In the genomic region with DNA sequence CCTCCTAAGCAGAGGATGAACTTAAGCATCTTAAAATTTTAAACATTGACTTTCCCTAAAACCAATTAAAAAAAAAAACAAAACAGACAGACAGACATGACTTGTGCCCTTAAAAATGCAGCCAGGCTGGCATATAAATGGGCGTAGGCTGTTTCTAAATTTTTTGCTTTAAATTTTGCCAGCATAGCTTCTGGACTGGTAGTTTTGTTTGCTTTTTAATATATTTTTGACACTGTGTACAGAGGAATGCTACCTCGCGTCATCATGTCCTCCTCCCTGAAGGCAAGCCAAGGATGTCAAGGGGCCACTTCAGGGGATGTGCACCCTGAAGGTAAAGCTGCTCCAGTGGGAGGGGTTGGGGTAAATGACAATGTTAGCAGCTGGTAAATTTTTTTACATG, we compare ENCODE assay signal across 13 cellular contexts.
DNase-seq lines count a peak whose midpoint lies in the region; ATAC-seq and TF ChIP-seq lines count a peak whose summit lies in the region.
"Had no signal": no experiment of that assay in that cellular context is flagged by ENCODE, and none has a peak within 500 bp of the region (broad histone marks: within the 10 kb centered on the region; RNA-seq: fewer than 3 reads in every experiment).

No MANE protein-coding gene starts in this region.

- no peaks in the 10 kb centered on the region for H3K36me3 ChIP-seq in SK-N-MC (ENCODE audit: insufficient read depth, low read length)
- H3K36me3 ChIP-seq in left lung = no peaks in the 10 kb centered on the region
- H3K36me3 ChIP-seq: adrenal gland had no signal

- H3K4me1 ChIP-seq in right cardiac atrium (ENCODE audit: control insufficient read depth, insufficient read depth, low read length) = peaks cover 12% of the 10 kb centered on the region
- H3K4me1 ChIP-seq in left lung = peaks cover 3 to 62% of the 10 kb centered on the region in 2 donors

- H3K9me3 ChIP-seq in right cardiac atrium (ENCODE audit: control insufficient read depth, low read length) (no peaks in the 10 kb centered on the region), SK-N-MC (ENCODE audit: low read depth, low read length) (no peaks in the 10 kb centered on the region), left lung (no peaks in the 10 kb centered on the region)
- H3K9me3 ChIP-seq: adrenal gland had no signal

- H3K9me3 Mint-ChIP-seq in activated CD4-positive, alpha-beta T cell treated with anti-CD3 and anti-CD28 coated beads, Interleukin-2, amount 10 ng/mL, durations not matched to agents 7 days and 5 days = no peaks in the 10 kb centered on the region
- no peaks in the 10 kb centered on the region for H3K9me3 Mint-ChIP-seq in activated CD4-positive, alpha-beta T cell treated with anti-CD3 and anti-CD28 coated beads, Interleukin-2, amount 10 ng/mL, durations not matched to agents 24 days and 14 days

- no peak for ATAC-seq in right cardiac atrium
- no peak for ATAC-seq in left ventricle myocardium superior
- peak; percentile 43 for ATAC-seq in left lung
- ATAC-seq in GM18858 (IDR thresholded peaks at IDR 0.05; ENCODE audit: unreplicated experiment) = no peak

- intact Hi-C loops in right cardiac atrium (cut with DNase I) = loop anchor here in 1 of 4 donors (10.0 kb wide), 1 partner anchor 192 kb away; no protein-coding TSS in a partner anchor
- intact Hi-C loops in left ventricle myocardium superior (cut with micrococcal nuclease) = no loop called here
- intact Hi-C loops in left lung (cut with DNase I) = no loop called here
- intact Hi-C loops in activated CD4-positive, alpha-beta T cell treated with anti-CD3 and anti-CD28 coated beads, Interleukin-2, amount 10 ng/mL, durations not matched to agents 24 days and 14 days (cut with micrococcal nuclease) = loop anchor here (10.0 kb wide), 1 partner anchor 62 kb away; no protein-coding TSS in a partner anchor

- POLR2A ChIA-PET in activated CD4-positive, alpha-beta T cell treated with anti-CD3 and anti-CD28 coated beads, Interleukin-2, amount 10 ng/mL, durations not matched to agents 7 days and 5 days (lab: Charles Lee) = no interaction called here

- TF ChIP-seq CTCF in left lung (IDR thresholded peaks at IDR 0.05) = no peak

- H3K27ac Mint-ChIP-seq in activated CD4-positive, alpha-beta T cell treated with anti-CD3 and anti-CD28 coated beads, Interleukin-2, amount 10 ng/mL, durations not matched to agents 7 days and 5 days = no peak overlapping the region
- H3K27ac Mint-ChIP-seq in activated CD4-positive, alpha-beta T cell treated with anti-CD3 and anti-CD28 coated beads, Interleukin-2, amount 10 ng/mL, durations not matched to agents 24 days and 14 days = no peak overlapping the region
- H3K27ac Mint-ChIP-seq: progenitor cell of endocrine pancreas had no signal

- H3K27me3 Mint-ChIP-seq in activated CD4-positive, alpha-beta T cell treated with anti-CD3 and anti-CD28 coated beads, Interleukin-2, amount 10 ng/mL, durations not matched to agents 7 days and 5 days = no peaks in the 10 kb centered on the region
- no peaks in the 10 kb centered on the region for H3K27me3 Mint-ChIP-seq in activated CD4-positive, alpha-beta T cell treated with anti-CD3 and anti-CD28 coated beads, Interleukin-2, amount 10 ng/mL, durations not matched to agents 24 days and 14 days
- H3K27me3 Mint-ChIP-seq: progenitor cell of endocrine pancreas had no signal

- peaks cover 15% of the 10 kb centered on the region for H3K4me1 Mint-ChIP-seq in activated CD4-positive, alpha-beta T cell treated with anti-CD3 and anti-CD28 coated beads, Interleukin-2, amount 10 ng/mL, durations not matched to agents 7 days and 5 days
- peaks cover 22% of the 10 kb centered on the region for H3K4me1 Mint-ChIP-seq in activated CD4-positive, alpha-beta T cell treated with anti-CD3 and anti-CD28 coated beads, Interleukin-2, amount 10 ng/mL, durations not matched to agents 24 days and 14 days

- H3K4me3 ChIP-seq in right cardiac atrium (ENCODE audit: low read length) = no peak overlapping the region
- H3K4me3 ChIP-seq in SK-N-MC = peak overlapping the region; percentile 75
- no peak overlapping the region for H3K4me3 ChIP-seq in left lung
- H3K4me3 ChIP-seq: adrenal gland had no signal

- 83% methylated on average over 3 of the region's 3 CpGs for WGBS in right cardiac atrium

- H3K27ac ChIP-seq in right cardiac atrium (ENCODE audit: low read length) = peak overlapping the region; percentile 64
- H3K27ac ChIP-seq in SK-N-MC = peak overlapping the region; percentile 89; the same call in 1 of the 2 replicates
- H3K27ac ChIP-seq in left lung = peak overlapping the region in 1 of 2 donors; percentile 90
- H3K27ac ChIP-seq: adrenal gland had no signal

- H3K4me3 Mint-ChIP-seq in activated CD4-positive, alpha-beta T cell treated with anti-CD3 and anti-CD28 coated beads, Interleukin-2, amount 10 ng/mL, durations not matched to agents 7 days and 5 days = no peak overlapping the region
- no peak overlapping the region for H3K4me3 Mint-ChIP-seq in activated CD4-positive, alpha-beta T cell treated with anti-CD3 and anti-CD28 coated beads, Interleukin-2, amount 10 ng/mL, durations not matched to agents 24 days and 14 days

- CTCF ChIA-PET in activated CD4-positive, alpha-beta T cell treated with anti-CD3 and anti-CD28 coated beads, Interleukin-2, amount 10 ng/mL, durations not matched to agents 7 days and 5 days (lab: Charles Lee) = interaction anchor here (0.6 to 1.5 kb wide), 3 partner anchors 8 to 384 kb away, joined by 3 to 4 read pairs (median 3); no protein-coding TSS in a partner anchor

- no peak overlapping the region for H3K9ac ChIP-seq in SK-N-MC (ENCODE audit: insufficient read length)

- H3K36me3 Mint-ChIP-seq in activated CD4-positive, alpha-beta T cell treated with anti-CD3 and anti-CD28 coated beads, Interleukin-2, amount 10 ng/mL, durations not matched to agents 7 days and 5 days (ENCODE audit: low read depth) = peaks cover 5% of the 10 kb centered on the region
- H3K36me3 Mint-ChIP-seq in activated CD4-positive, alpha-beta T cell treated with anti-CD3 and anti-CD28 coated beads, Interleukin-2, amount 10 ng/mL, durations not matched to agents 24 days and 14 days (ENCODE audit: low read depth) = no peaks in the 10 kb centered on the region

- DNase-seq in right cardiac atrium (no peak), left ventricle myocardium superior (no peak), SK-N-MC (ENCODE audit: low read depth, low spot score) (no peak), left lung (no peak), occipital lobe (lab: John Stamatoyannopoulos, UW) (no peak)
- no peak for DNase-seq in activated CD4-positive, alpha-beta T cell treated with anti-CD3 and anti-CD28 coated beads, Interleukin-2, amount 10 ng/mL, durations not matched to agents 7 days and 5 days
- DNase-seq in activated CD4-positive, alpha-beta T cell treated with anti-CD3 and anti-CD28 coated beads, Interleukin-2, amount 10 ng/mL, durations not matched to agents 24 days and 14 days = no peak
- DNase-seq: adrenal gland; NCI-H1694; NCI-H510A; stimulated activated naive CD4-positive, alpha-beta T cell had no signal

- H3K27me3 ChIP-seq in right cardiac atrium (ENCODE audit: control insufficient read depth, insufficient read depth) (no peaks in the 10 kb centered on the region), left lung (no peaks in the 10 kb centered on the region)
- H3K27me3 ChIP-seq: adrenal gland had no signal
